Comparison of ENCODE assay signal across 11 cellular contexts in the genomic region with DNA sequence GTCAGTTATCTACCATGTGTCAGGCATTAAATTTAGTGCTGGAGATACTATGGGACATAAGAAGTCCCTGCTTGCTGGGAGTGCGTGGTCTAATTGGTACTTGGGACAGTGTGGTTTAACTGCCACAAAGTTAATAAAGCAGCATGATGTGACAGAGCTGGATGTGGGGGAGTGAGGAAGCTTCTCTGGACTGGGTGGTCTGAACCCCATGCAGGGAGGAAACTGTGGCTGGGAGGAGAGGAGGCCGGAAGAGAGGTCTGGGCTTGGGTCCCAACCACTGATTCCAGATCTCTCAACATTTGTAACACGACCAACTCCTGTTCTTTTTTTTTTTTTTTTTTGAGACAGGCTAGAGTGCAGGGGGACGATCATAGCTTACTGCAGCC. TPM values are rescaled to one million over a fixed set of nuclear protein-coding genes. Genes with fewer than 3 reads are reported as not detected.
A peak's percentile ranks its signal among the peaks of the same experiment; 100 is the strongest.
DNase-seq lines count a peak whose midpoint lies in the region; ATAC-seq and TF ChIP-seq lines count a peak whose summit lies in the region.
"Had no signal": no experiment of that assay in that cellular context is flagged by ENCODE, and none has a peak within 500 bp of the region (broad histone marks: within the 10 kb centered on the region; RNA-seq: fewer than 3 reads in every experiment).

No MANE protein-coding gene starts in this region.

- H3K4me3 ChIP-seq in A673 (ENCODE audit: low read depth, low read length, poor library complexity, severe bottlenecking): no peak overlapping the region
- H3K4me3 ChIP-seq in Loucy (ENCODE audit: low read length, poor library complexity, severe bottlenecking): peak overlapping the region; percentile 67
- H3K4me3 ChIP-seq: lower lobe of right lung had no signal

- no peaks in the 10 kb centered on the region for H3K9me2 ChIP-seq in Loucy (replicated peaks; ENCODE audit: low read depth, low read length)

- CTCF ChIA-PET in A673 (lab: Charles Lee): no interaction called here

- H3K27ac ChIP-seq in A673 (ENCODE audit: low read depth, low read length, poor library complexity, severe bottlenecking) (no peak overlapping the region), epithelial cell of prostate (peak overlapping the region; percentile 23)

- H3K36me3 Mint-ChIP-seq in stimulated activated memory B cell treated with anti-CD40 and anti-IgM and Interleukin-4, amounts not matched to agents 10 μg/mL and 1 μg/mL and 100 μg/mL, for 72 hours: no peaks in the 10 kb centered on the region

- H3K9me3 ChIP-seq in A673 (ENCODE audit: low read depth, low read length, poor library complexity, severe bottlenecking) (no peaks in the 10 kb centered on the region), Loucy (ENCODE audit: insufficient read depth, low read depth, low read length) (no peaks in the 10 kb centered on the region)
- H3K9me3 ChIP-seq: lower lobe of right lung had no signal

- peaks cover 87% of the 10 kb centered on the region for H3K79me2 ChIP-seq in Loucy (ENCODE audit: insufficient read depth, low read length)

- H3K27me3 ChIP-seq in A673 (replicated peaks; ENCODE audit: insufficient read depth, low read depth, low read length, poor library complexity) (no peaks in the 10 kb centered on the region), Loucy (ENCODE audit: insufficient read depth, low read length, poor library complexity, severe bottlenecking) (no peaks in the 10 kb centered on the region)

- H3K4me1 ChIP-seq in A673 (ENCODE audit: insufficient read depth, low read length, poor library complexity, severe bottlenecking) (no peaks in the 10 kb centered on the region), Loucy (ENCODE audit: insufficient read depth, low read length, poor library complexity, severe bottlenecking) (peaks cover 58% of the 10 kb centered on the region)

- intact Hi-C loops in A673 (cut with micrococcal nuclease; ENCODE audit: unreplicated experiment): no loop called here

- H3F3A ChIP-seq in Loucy (ENCODE audit: low read depth): peaks cover 17% of the 10 kb centered on the region

- peak; percentile 26 for ATAC-seq in GM21423 (IDR thresholded peaks at IDR 0.05; ENCODE audit: unreplicated experiment)
- ATAC-seq in HG03439 (IDR thresholded peaks at IDR 0.05; ENCODE audit: unreplicated experiment): no peak
- ATAC-seq in stimulated activated memory B cell treated with anti-CD40 and anti-IgM and Interleukin-4, amounts not matched to agents 10 μg/mL and 1 μg/mL and 100 μg/mL, for 72 hours: no peak

- H3K36me3 ChIP-seq in A673 (ENCODE audit: insufficient read depth, low read length, poor library complexity, severe bottlenecking): no peaks in the 10 kb centered on the region
- H3K36me3 ChIP-seq in Loucy (ENCODE audit: insufficient read depth, low read length): no peaks in the 10 kb centered on the region
- H3K36me3 ChIP-seq: lower lobe of right lung had no signal

- peaks cover 14% of the 10 kb centered on the region for H3K27me3 Mint-ChIP-seq in stimulated activated memory B cell treated with anti-CD40 and anti-IgM and Interleukin-4, amounts not matched to agents 10 μg/mL and 1 μg/mL and 100 μg/mL, for 72 hours

- H3K4me3 Mint-ChIP-seq in stimulated activated memory B cell treated with anti-CD40 and anti-IgM and Interleukin-4, amounts not matched to agents 10 μg/mL and 1 μg/mL and 100 μg/mL, for 72 hours: no peak overlapping the region

- H2AFZ ChIP-seq in Loucy (ENCODE audit: low read length): no peak overlapping the region

- H4K20me1 ChIP-seq in Loucy (ENCODE audit: insufficient read depth, low read length, poor library complexity, severe bottlenecking): no peaks in the 10 kb centered on the region

- POLR2A ChIA-PET in A673 (lab: Charles Lee; ENCODE audit: low non-redundant PET): no interaction called here

- H3K9me3 Mint-ChIP-seq in stimulated activated memory B cell treated with anti-CD40 and anti-IgM and Interleukin-4, amounts not matched to agents 10 μg/mL and 1 μg/mL and 100 μg/mL, for 72 hours: no peaks in the 10 kb centered on the region

- H3K27ac Mint-ChIP-seq in stimulated activated memory B cell treated with anti-CD40 and anti-IgM and Interleukin-4, amounts not matched to agents 10 μg/mL and 1 μg/mL and 100 μg/mL, for 72 hours: no peak overlapping the region

- peak overlapping the region; percentile 78 for H3K4me2 ChIP-seq in Loucy (ENCODE audit: low read depth, low read length, poor library complexity, severe bottlenecking)

- BruUV-seq in A673 (replicated peaks; lab: Mats Ljungman, UMichigan): no TSS peak

- H3K4me1 Mint-ChIP-seq in stimulated activated memory B cell treated with anti-CD40 and anti-IgM and Interleukin-4, amounts not matched to agents 10 μg/mL and 1 μg/mL and 100 μg/mL, for 72 hours: peaks cover 19% of the 10 kb centered on the region

- DNase-seq in A673 (ENCODE audit: low spot score): peak; percentile 25
- DNase-seq in epithelial cell of prostate (ENCODE audit: low read depth, low spot score): no peak
- DNase-seq in AG20443 (ENCODE audit: low spot score): no peak
- DNase-seq in NCI-H2171 (lab: John Stamatoyannopoulos, UW): no peak
- DNase-seq: activated CD4-positive, alpha-beta T cell treated with anti-CD3 and anti-CD28 coated beads, Interleukin-2, amount 50 U/mL, for 48 hours; lower lobe of right lung; RPMI8226 had no signal

- H3K9ac ChIP-seq in Loucy (ENCODE audit: low read depth, low read length, poor library complexity, severe bottlenecking): peak overlapping the region; percentile 77

- TF ChIP-seq CTCF in A673 (conservative IDR thresholded peaks at IDR 0.05; ENCODE audit: low read depth, low read length): no peak
- no peak for TF ChIP-seq CTCF in Loucy (conservative IDR thresholded peaks at IDR 0.05; ENCODE audit: low read length)

RNA-seq across cellular contexts. Expression of gene ST3GAL4, which starts 37.1 kb away (rescaled TPM):
- total RNA-seq in A673 (2021): 26.4 and 29.9 TPM in 2 replicates
